In the genomic region with DNA sequence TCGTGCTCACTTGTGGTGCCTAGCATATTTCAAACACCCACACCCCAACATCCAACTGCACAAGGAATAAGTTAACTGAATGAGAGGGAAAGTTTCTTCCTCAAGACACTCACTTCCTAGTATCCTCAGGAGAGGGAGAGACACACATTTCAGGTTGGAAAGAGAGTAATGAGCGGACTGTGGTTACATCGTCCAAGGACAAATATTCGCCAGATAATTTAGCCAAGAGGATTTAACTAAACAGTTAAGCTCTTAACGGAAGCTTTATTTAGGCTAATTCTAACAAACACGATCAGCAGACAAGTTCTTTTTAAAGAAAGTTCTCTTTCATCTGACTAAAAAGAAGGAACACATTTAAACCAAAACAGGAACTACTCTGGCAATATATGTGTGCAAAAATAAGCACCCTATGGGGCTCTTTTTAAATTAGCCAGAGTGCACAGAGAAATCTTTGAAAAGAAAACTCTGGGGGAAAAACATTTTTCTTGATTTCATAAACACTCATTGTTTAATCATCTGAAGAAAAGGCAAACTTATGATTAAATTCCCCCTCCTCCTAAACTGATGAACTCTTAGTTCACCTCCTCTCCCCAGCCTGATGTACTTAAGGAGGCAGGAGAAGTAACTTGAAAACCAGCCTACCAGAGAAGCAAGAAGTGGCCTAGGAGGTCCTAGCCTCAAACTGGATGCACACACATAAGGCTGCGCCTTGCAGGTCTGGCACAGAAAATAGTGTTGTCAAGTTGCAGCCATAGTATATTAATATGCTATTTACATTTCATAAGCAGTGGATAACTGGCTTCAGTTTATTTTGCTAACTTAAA, we compare ENCODE assay signal across 8 cellular contexts.
A peak's percentile ranks its signal among the peaks of the same experiment; 100 is the strongest.
DNase-seq lines count a peak whose midpoint lies in the region; ATAC-seq lines count a peak whose summit lies in the region.

No MANE protein-coding gene starts in this region.

- peak; percentile 71 for ATAC-seq in GM18868 (IDR thresholded peaks at IDR 0.05; ENCODE audit: unreplicated experiment)
- peak; percentile 54 for ATAC-seq in HG03442 (IDR thresholded peaks at IDR 0.05; ENCODE audit: unreplicated experiment)

- DNase-seq in AML-193 (lab: John Stamatoyannopoulos, UW) (peak; percentile 42 to 50), epidermal melanocyte (ENCODE audit: insufficient read length, low spot score) (peak; percentile 58), NCI-H2081 (lab: John Stamatoyannopoulos, UW) (no peak), NCI-H128 (lab: John Stamatoyannopoulos, UW; ENCODE audit: unreplicated experiment) (no peak), NCI-H1930 (lab: John Stamatoyannopoulos, UW) (no peak), cortex of kidney (lab: John Stamatoyannopoulos, UW) (no peak)

Comparison
In these comparisons a context has a peak if more than half of its experiments do, and no peak if none do; other contexts are left out.
1. DNase-seq: peak in AML-193 (2 of 2) and epidermal melanocyte (single experiment); none in NCI-H2081 (0 of 2), NCI-H128 (single experiment), NCI-H1930 (0 of 2) and cortex of kidney (single experiment).